Comparison of ENCODE assay signal across 1 cellular context in the genomic region with DNA sequence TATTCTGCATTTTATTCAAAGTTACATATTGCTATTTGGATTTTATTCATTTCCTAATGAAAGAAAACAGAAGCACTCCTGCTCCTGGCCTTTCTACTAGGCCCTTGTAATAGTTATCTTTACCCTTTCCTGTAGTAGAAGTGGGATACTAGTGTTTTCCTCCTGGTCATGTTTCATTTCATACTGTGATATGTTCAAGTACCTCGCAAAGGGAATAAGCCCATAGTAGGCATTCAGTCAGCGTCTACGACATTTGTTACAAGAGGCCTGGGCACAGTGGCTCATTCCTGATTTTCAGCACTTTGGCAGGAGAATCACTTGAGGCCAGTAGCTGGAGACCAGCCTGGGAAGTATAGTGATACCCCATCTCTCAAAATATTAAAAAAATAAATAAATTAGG.
TF ChIP-seq lines count a peak whose summit lies in the region.

No MANE protein-coding gene starts in this region.

TF ChIP-seq in H1, 55 proteins besides CTCF, POLR2A, EP300 and RAD21:
- no peak for TF ChIP-seq SP4 (IDR thresholded peaks at IDR 0.05; ENCODE audit: low read length)
- no peak for TF ChIP-seq RNF2 (IDR thresholded peaks at IDR 0.05; ENCODE audit: borderline replicate concordance, low read depth, low read length, missing control alignments, poor library complexity, severe bottlenecking)
- TF ChIP-seq SAP30 (IDR thresholded peaks at IDR 0.05; ENCODE audit: insufficient read depth, insufficient replicate concordance, low read length), result no peak
- no peak for TF ChIP-seq CHD1 (IDR thresholded peaks at IDR 0.05; ENCODE audit: low read depth, low read length)
- TF ChIP-seq POLR2AphosphoS5 (IDR thresholded peaks at IDR 0.05; ENCODE audit: low read depth, low read length), result no peak
- TF ChIP-seq JUND (IDR thresholded peaks at IDR 0.05; ENCODE audit: low read length), result no peak
- TF ChIP-seq SIX5 (IDR thresholded peaks at IDR 0.05; ENCODE audit: low read depth, low read length), result no peak
- no peak for TF ChIP-seq BRCA1 (IDR thresholded peaks at IDR 0.05; ENCODE audit: low read depth, low read length)
- TF ChIP-seq, protein P1, sequence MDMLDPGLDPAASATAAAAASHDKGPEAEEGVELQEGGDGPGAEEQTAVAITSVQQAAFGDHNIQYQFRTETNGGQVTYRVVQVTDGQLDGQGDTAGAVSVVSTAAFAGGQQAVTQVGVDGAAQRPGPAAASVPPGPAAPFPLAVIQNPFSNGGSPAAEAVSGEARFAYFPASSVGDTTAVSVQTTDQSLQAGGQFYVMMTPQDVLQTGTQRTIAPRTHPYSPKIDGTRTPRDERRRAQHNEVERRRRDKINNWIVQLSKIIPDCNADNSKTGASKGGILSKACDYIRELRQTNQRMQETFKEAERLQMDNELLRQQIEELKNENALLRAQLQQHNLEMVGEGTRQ (IDR thresholded peaks at IDR 0.05; ENCODE audit: low read length), result no peak
- no peak for TF ChIP-seq SRF (IDR thresholded peaks at IDR 0.05; ENCODE audit: low read depth, low read length)
